In genomic region chr6:146271163-146271562, GRCh38 we compare ENCODE assay signal across 7 cellular contexts.
DNase-seq lines count a peak whose midpoint lies in the region; ATAC-seq lines count a peak whose summit lies in the region.
"Not testable (repeated sequence)": the region's sequence is repeated elsewhere in the genome, so short reads cannot be mapped to it uniquely, and the experiment has no call there.

No MANE protein-coding gene starts in this region.

- intact Hi-C loops in left ventricle myocardium superior (cut with micrococcal nuclease); sciatic nerve (cut with DNase I): not testable (repeated sequence)

- ATAC-seq in left ventricle myocardium superior, result peak; percentile 91
- ATAC-seq in sciatic nerve, result peak; percentile 70

- DNase-seq in EH (ENCODE audit: low read depth) (peak; percentile 35), MG63 (peak; percentile 90), astrocyte of the hippocampus (ENCODE audit: low read depth, low spot score) (peak; percentile 91), fibroblast of gingiva (ENCODE audit: low read depth) (peak; percentile 57), left ventricle myocardium superior (peak; percentile 85), mucosa of gallbladder (ENCODE audit: low spot score) (peak; percentile 48), sciatic nerve (ENCODE audit: low spot score) (peak; percentile 60)

- H3K36me3 ChIP-seq in MG63, result not testable (repeated sequence)

- not testable (repeated sequence) for H3K27me3 ChIP-seq in MG63

- not testable (repeated sequence) for H3K4me3 ChIP-seq in MG63

- H3K9me3 ChIP-seq in MG63, result not testable (repeated sequence)

Comparison
In these comparisons a context has a peak if more than half of its experiments do, and no peak if none do; other contexts are left out.
1. DNase-seq: peak in every context shown above with its lines; median percentile 91 in astrocyte of the hippocampus; 90 in MG63; 85 in left ventricle myocardium superior; 60 in sciatic nerve; 57 in fibroblast of gingiva; 48 in mucosa of gallbladder; 35 in EH.